Comparison of ENCODE assay signal across 12 cellular contexts in the genomic region with DNA sequence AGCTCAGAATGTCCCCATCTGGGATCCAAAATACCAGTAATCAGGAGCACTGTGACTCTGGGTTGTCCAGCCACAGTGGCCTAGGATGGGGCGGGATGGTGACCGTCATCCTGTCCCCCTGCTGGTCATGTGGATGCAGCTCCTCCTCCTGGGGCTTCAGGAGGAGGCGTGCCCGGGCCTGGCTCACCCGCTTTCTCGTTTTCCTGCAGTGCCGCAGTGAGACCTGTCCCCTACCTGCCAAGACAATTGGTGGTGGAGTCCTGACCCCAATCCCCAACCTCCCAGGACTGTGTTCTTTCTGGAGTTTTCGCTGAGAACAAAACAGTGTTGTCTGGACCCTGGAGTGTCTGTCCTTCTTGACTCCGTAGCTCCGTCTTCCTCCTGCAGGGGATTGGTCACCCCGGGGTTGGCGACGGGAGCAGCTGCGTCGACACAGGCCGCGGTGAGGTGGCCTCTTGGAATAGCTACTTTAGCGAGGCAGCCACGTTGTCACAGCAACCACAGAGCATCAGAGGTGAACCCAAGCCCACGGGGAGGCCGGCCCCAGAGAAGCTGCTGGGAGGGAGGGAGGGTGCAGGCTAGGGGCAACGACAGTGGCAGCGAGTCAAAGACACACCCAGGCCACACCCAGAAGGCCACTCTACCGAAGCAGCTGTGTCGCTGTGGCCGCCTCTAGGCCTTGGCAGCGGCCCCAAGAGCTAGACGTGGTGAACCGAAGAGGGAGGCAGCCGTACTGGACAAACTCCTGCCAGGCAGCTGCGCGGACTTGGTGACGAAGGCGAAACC. TPM values are rescaled to one million over a fixed set of nuclear protein-coding genes. Genes with fewer than 3 reads are reported as not detected.
A peak's percentile ranks its signal among the peaks of the same experiment; 100 is the strongest.
DNase-seq lines count a peak whose midpoint lies in the region; ATAC-seq, FAIRE-seq and TF ChIP-seq lines count a peak whose summit lies in the region.
"Had no signal": no experiment of that assay in that cellular context is flagged by ENCODE, and none has a peak within 500 bp of the region (broad histone marks: within the 10 kb centered on the region; RNA-seq: fewer than 3 reads in every experiment).

No MANE protein-coding gene starts in this region.

- POLR2A ChIA-PET in IMR-90 (lab: Charles Lee; ENCODE audit: unreplicated experiment) = no interaction called here
- POLR2A ChIA-PET in activated CD8-positive, alpha-beta T cell treated with anti-CD3 and anti-CD28 coated beads for 36 hours (lab: Charles Lee) = interaction anchor here (0.9 kb wide), 1 partner anchor 14 kb away, joined by 3 read pairs; no protein-coding TSS in a partner anchor
- POLR2A ChIA-PET in CD8-positive, alpha-beta memory T cell (lab: Charles Lee) = no interaction called here

- no peak overlapping the region for H2AFZ ChIP-seq in IMR-90 (replicated peaks; ENCODE audit: low read length, poor library complexity)
- peak overlapping the region; percentile 60 for H2AFZ ChIP-seq in astrocyte (ENCODE audit: low read depth, low read length)

- no peak overlapping the region for H3K23ac ChIP-seq in IMR-90 (ENCODE audit: low read depth, low read length)
- H3K23ac ChIP-seq in mesendoderm (ENCODE audit: low read length) = no peak overlapping the region

- H4K8ac ChIP-seq in IMR-90 (ENCODE audit: low read depth in 2 of 2, low read length in 2 of 2) = no peak overlapping the region
- H4K8ac ChIP-seq in mesendoderm (ENCODE audit: low read depth, low read length) = no peak overlapping the region

- ATAC-seq in IMR-90 (ENCODE audit: low read depth) (no peak), HG03159 (IDR thresholded peaks at IDR 0.05; ENCODE audit: unreplicated experiment) (no peak)
- ATAC-seq in activated CD8-positive, alpha-beta T cell treated with anti-CD3 and anti-CD28 coated beads for 36 hours = no peak
- ATAC-seq: T-helper 17 cell had no signal

- no peaks in the 10 kb centered on the region for H3K9me3 ChIP-seq in IMR-90 (ENCODE audit: control insufficient read depth, insufficient read depth, low read length)
- H3K9me3 ChIP-seq in astrocyte (ENCODE audit: insufficient read depth, low read depth, low read length) = no peaks in the 10 kb centered on the region
- H3K9me3 ChIP-seq in CD8-positive, alpha-beta memory T cell (ENCODE audit: low read length) = no peaks in the 10 kb centered on the region
- H3K9me3 ChIP-seq: right atrium auricular region had no signal

- H3K56ac ChIP-seq in IMR-90 (ENCODE audit: extremely low read depth, insufficient read depth, low read length) (no peak overlapping the region), mesendoderm (ENCODE audit: low read length) (peak overlapping the region; percentile 66)

- no peak for FAIRE-seq in astrocyte (lab: Jason Lieb, UNC)

- DNase-seq in COLO668 (lab: John Stamatoyannopoulos, UW; ENCODE audit: unreplicated experiment) (peak; percentile 74), IMR-90 (no peak), astrocyte (ENCODE audit: low read depth) (no peak), mesendoderm (peak; percentile 84), GF-D8 (lab: John Stamatoyannopoulos, UW) (no peak)
- no peak for DNase-seq in activated CD8-positive, alpha-beta T cell treated with anti-CD3 and anti-CD28 coated beads for 36 hours
- no peak for DNase-seq in CD8-positive, alpha-beta memory T cell
- DNase-seq: activated naive CD8-positive, alpha-beta T cell treated with anti-CD3 and anti-CD28 coated beads, Interleukin-2, amount 10 ng/mL, durations not matched to agents 7 days and 5 days; GOT3; T-helper 17 cell had no signal

- H3K4me1 Mint-ChIP-seq in astrocyte (ENCODE audit: low read depth, unreplicated experiment) = no peaks in the 10 kb centered on the region
- peaks cover 3% of the 10 kb centered on the region for H3K4me1 Mint-ChIP-seq in activated CD8-positive, alpha-beta T cell treated with anti-CD3 and anti-CD28 coated beads for 36 hours (ENCODE audit: low read depth)
- peaks cover 0 to under 1% (median 0%) of the 10 kb centered on the region in 3 donors for H3K4me1 Mint-ChIP-seq in CD8-positive, alpha-beta memory T cell

- no peaks in the 10 kb centered on the region for H3K4me1 ChIP-seq in IMR-90 (ENCODE audit: control insufficient read depth, insufficient read depth, low read length)
- no peaks in the 10 kb centered on the region for H3K4me1 ChIP-seq in astrocyte (ENCODE audit: insufficient read depth, low read length)
- H3K4me1 ChIP-seq in mesendoderm (ENCODE audit: control insufficient read depth, low read depth, low read length) = no peaks in the 10 kb centered on the region
- H3K4me1 ChIP-seq in CD8-positive, alpha-beta memory T cell (ENCODE audit: insufficient read depth, low read length) = no peaks in the 10 kb centered on the region
- H3K4me1 ChIP-seq: right atrium auricular region had no signal

- in situ Hi-C loops in IMR-90 (cut with MboI; ENCODE audit: low sequenced_read_pairs) = no loop called here

- H3K9ac ChIP-seq in IMR-90 (ENCODE audit: low read depth, low read length) (no peak overlapping the region), astrocyte (ENCODE audit: low read length) (no peak overlapping the region), mesendoderm (ENCODE audit: low read length) (peak overlapping the region; percentile 56)

- H4K91ac ChIP-seq in IMR-90 (ENCODE audit: insufficient read depth, low read depth, low read length) = no peak overlapping the region

- no peaks in the 10 kb centered on the region for H3K79me2 ChIP-seq in astrocyte (ENCODE audit: insufficient read depth, low read length)
- H3K79me2 ChIP-seq in mesendoderm (ENCODE audit: control insufficient read depth, insufficient read depth, low read length) = no peaks in the 10 kb centered on the region

- no TSS peak for BruUV-seq in IMR-90 (replicated peaks; lab: Mats Ljungman, UMichigan)

- H2AK5ac ChIP-seq in IMR-90 (ENCODE audit: low read depth, low read length) (no peak overlapping the region), mesendoderm (ENCODE audit: low read length) (no peak overlapping the region)

- H3K14ac ChIP-seq in IMR-90 (replicated peaks; ENCODE audit: low read depth, low read length) = no peak overlapping the region

- H3K4me2 ChIP-seq in IMR-90 (ENCODE audit: low read depth, low read length) = no peak overlapping the region
- H3K4me2 ChIP-seq in astrocyte (ENCODE audit: low read length) = no peak overlapping the region
- H3K4me2 ChIP-seq in mesendoderm (ENCODE audit: low read length) = peak overlapping the region; percentile 30

- CTCF ChIA-PET in IMR-90 (lab: Yijun Ruan, JAX) = no interaction called here
- CTCF ChIA-PET in activated CD8-positive, alpha-beta T cell treated with anti-CD3 and anti-CD28 coated beads for 36 hours (lab: Charles Lee) = interaction anchor here (1.5 to 1.6 kb wide), 2 partner anchors 13 to 109 kb away, joined by 7 to 8 read pairs; no protein-coding TSS in a partner anchor
- CTCF ChIA-PET in CD8-positive, alpha-beta memory T cell (lab: Charles Lee) = interaction anchor here (1.9 kb wide), 1 partner anchor 109 kb away, joined by 5 read pairs; no protein-coding TSS in a partner anchor

- no peaks in the 10 kb centered on the region for H3K36me3 Mint-ChIP-seq in astrocyte (ENCODE audit: low read depth, unreplicated experiment)
- H3K36me3 Mint-ChIP-seq in activated CD8-positive, alpha-beta T cell treated with anti-CD3 and anti-CD28 coated beads for 36 hours (ENCODE audit: low read depth) = no peaks in the 10 kb centered on the region
- H3K36me3 Mint-ChIP-seq in CD8-positive, alpha-beta memory T cell = peaks cover 0 to 1% (median 0%) of the 10 kb centered on the region in 3 donors
- H3K36me3 Mint-ChIP-seq: activated naive CD8-positive, alpha-beta T cell treated with anti-CD3 and anti-CD28 coated beads, Interleukin-2, amount 10 ng/mL, durations not matched to agents 7 days and 5 days had no signal

- H4K5ac ChIP-seq in IMR-90 (ENCODE audit: low read depth, low read length) (no peak overlapping the region), mesendoderm (ENCODE audit: low read length) (no peak overlapping the region)

- no peak overlapping the region for H3K27ac Mint-ChIP-seq in astrocyte (ENCODE audit: unreplicated experiment)
- no peak overlapping the region for H3K27ac Mint-ChIP-seq in activated CD8-positive, alpha-beta T cell treated with anti-CD3 and anti-CD28 coated beads for 36 hours
- H3K27ac Mint-ChIP-seq in CD8-positive, alpha-beta memory T cell = no peak overlapping the region
- H3K27ac Mint-ChIP-seq: activated naive CD8-positive, alpha-beta T cell treated with anti-CD3 and anti-CD28 coated beads, Interleukin-2, amount 10 ng/mL, durations not matched to agents 7 days and 5 days; T-helper 17 cell had no signal

- peaks cover 2% of the 10 kb centered on the region; the same call in 1 of the 2 replicates for H3K27me3 ChIP-seq in IMR-90 (ENCODE audit: control insufficient read depth, insufficient read depth, low read length)
- H3K27me3 ChIP-seq in astrocyte (ENCODE audit: insufficient read depth, low read length) = no peaks in the 10 kb centered on the region
- H3K27me3 ChIP-seq in mesendoderm (ENCODE audit: insufficient read depth, low read length, poor library complexity) = no peaks in the 10 kb centered on the region
- no peaks in the 10 kb centered on the region for H3K27me3 ChIP-seq in CD8-positive, alpha-beta memory T cell (ENCODE audit: insufficient read depth, low read length, poor library complexity, severe bottlenecking)
- H3K27me3 ChIP-seq: right atrium auricular region had no signal

- H3K79me1 ChIP-seq in IMR-90 (ENCODE audit: low read depth in 1 of 2, low read length in 2 of 2) = no peaks in the 10 kb centered on the region
- no peaks in the 10 kb centered on the region for H3K79me1 ChIP-seq in mesendoderm (ENCODE audit: low read length)

- 27% methylated on average over 6 of the region's 34 CpGs; no CpG with 5 or more reads in 1 of the 2 experiments for WGBS in IMR-90 (ENCODE audit: extremely low coverage in 2 of 2, insufficient read length in 1 of 2), 2 experiments
- WGBS in mesendoderm (ENCODE audit: extremely low coverage, insufficient coverage, low lambda C conversion rate) = no CpG with 5 or more reads among the region's 34 CpGs

- H3K4me3 ChIP-seq in IMR-90 (ENCODE audit: insufficient read depth, low read depth, low read length) (no peak overlapping the region), astrocyte (ENCODE audit: insufficient read depth, low read depth, low read length) (no peak overlapping the region), mesendoderm (ENCODE audit: low read length) (no peak overlapping the region)
- H3K4me3 ChIP-seq in CD8-positive, alpha-beta memory T cell (ENCODE audit: low read length) = no peak overlapping the region
- H3K4me3 ChIP-seq: right atrium auricular region had no signal

- H2BK120ac ChIP-seq in IMR-90 (ENCODE audit: low read depth, low read length) (no peak overlapping the region), mesendoderm (ENCODE audit: low read depth, low read length) (no peak overlapping the region)

- H4K20me1 ChIP-seq in IMR-90 (ENCODE audit: insufficient read depth, low read length) (no peaks in the 10 kb centered on the region), astrocyte (ENCODE audit: insufficient read depth, low read length) (no peaks in the 10 kb centered on the region)

- dilution Hi-C loops in IMR-90 (cut with HindIII; ENCODE audit: low sequenced_read_pairs, unreplicated experiment) = no loop called here

- no peak for TF ChIP-seq RAD21 in IMR-90 (IDR thresholded peaks at IDR 0.05; ENCODE audit: low read length)

- H3K18ac ChIP-seq in IMR-90 (ENCODE audit: low read depth, low read length) (no peak overlapping the region), mesendoderm (ENCODE audit: low read length) (no peak overlapping the region)

- peaks cover 22% of the 10 kb centered on the region for H3K9me3 Mint-ChIP-seq in astrocyte (ENCODE audit: unreplicated experiment)
- no peaks in the 10 kb centered on the region for H3K9me3 Mint-ChIP-seq in activated CD8-positive, alpha-beta T cell treated with anti-CD3 and anti-CD28 coated beads for 36 hours
- no peaks in the 10 kb centered on the region for H3K9me3 Mint-ChIP-seq in CD8-positive, alpha-beta memory T cell
- H3K9me3 Mint-ChIP-seq: activated naive CD8-positive, alpha-beta T cell treated with anti-CD3 and anti-CD28 coated beads, Interleukin-2, amount 10 ng/mL, durations not matched to agents 7 days and 5 days had no signal

- H3K4me3 Mint-ChIP-seq in astrocyte (ENCODE audit: unreplicated experiment) = no peak overlapping the region
- no peak overlapping the region for H3K4me3 Mint-ChIP-seq in activated CD8-positive, alpha-beta T cell treated with anti-CD3 and anti-CD28 coated beads for 36 hours
- H3K4me3 Mint-ChIP-seq in CD8-positive, alpha-beta memory T cell = no peak overlapping the region
- H3K4me3 Mint-ChIP-seq: activated naive CD8-positive, alpha-beta T cell treated with anti-CD3 and anti-CD28 coated beads, Interleukin-2, amount 10 ng/mL, durations not matched to agents 7 days and 5 days; T-helper 17 cell had no signal

- H3K4ac ChIP-seq in IMR-90 (ENCODE audit: low read depth, low read length) (no peak overlapping the region), mesendoderm (ENCODE audit: low read depth, low read length) (no peak overlapping the region)

- H2BK15ac ChIP-seq in IMR-90 (ENCODE audit: low read depth, low read length) (no peak overlapping the region), mesendoderm (replicated peaks; ENCODE audit: low read depth) (no peak overlapping the region)

- no peaks in the 10 kb centered on the region for H3K9me1 ChIP-seq in IMR-90 (ENCODE audit: insufficient read depth, low read length)

- intact Hi-C loops in IMR-90 (cut with micrococcal nuclease) = no loop called here
- intact Hi-C loops in activated CD8-positive, alpha-beta T cell treated with anti-CD3 and anti-CD28 coated beads for 36 hours (cut with micrococcal nuclease) = no loop called here

- TF ChIP-seq CTCF in IMR-90 (conservative IDR thresholded peaks at IDR 0.05; ENCODE audit: low read depth, low read length) (0 out of 2 replicates have a peak, but pooled peaks have one; percentile 13), astrocyte (IDR thresholded peaks at IDR 0.05; ENCODE audit: insufficient read depth, low read depth, low read length) (no peak)
- no peak for TF ChIP-seq CTCF in activated CD8-positive, alpha-beta T cell treated with anti-CD3 and anti-CD28 coated beads for 36 hours (IDR thresholded peaks at IDR 0.05)

- no peaks in the 10 kb centered on the region for H3K27me3 Mint-ChIP-seq in astrocyte (ENCODE audit: low read depth, unreplicated experiment)
- H3K27me3 Mint-ChIP-seq in activated CD8-positive, alpha-beta T cell treated with anti-CD3 and anti-CD28 coated beads for 36 hours = peaks cover 8% of the 10 kb centered on the region
- peaks cover 6 to 21% of the 10 kb centered on the region in 2 donors for H3K27me3 Mint-ChIP-seq in CD8-positive, alpha-beta memory T cell

- H3K27ac ChIP-seq in IMR-90 (ENCODE audit: insufficient read depth, low read length) (no peak overlapping the region), astrocyte (ENCODE audit: low read depth, low read length) (no peak overlapping the region), mesendoderm (ENCODE audit: low read depth, low read length) (no peak overlapping the region)
- H3K27ac ChIP-seq in CD8-positive, alpha-beta memory T cell (ENCODE audit: low read depth, low read length) = no peak overlapping the region
- H3K27ac ChIP-seq: right atrium auricular region had no signal

- H2BK5ac ChIP-seq in IMR-90 (ENCODE audit: low read depth, low read length, poor library complexity, severe bottlenecking) (no peak overlapping the region), mesendoderm (ENCODE audit: low read length) (no peak overlapping the region)

- no peak overlapping the region for H2BK20ac ChIP-seq in IMR-90 (ENCODE audit: low read depth, low read length)

- no peak overlapping the region for H2AK9ac ChIP-seq in IMR-90 (replicated peaks; ENCODE audit: low read depth, low read length, poor library complexity)

- TF ChIP-seq POLR2A in IMR-90 (IDR thresholded peaks at IDR 0.05; ENCODE audit: low read depth, low read length) = no peak

- H3K36me3 ChIP-seq in IMR-90 (ENCODE audit: control insufficient read depth, insufficient read depth, low read length) = no peaks in the 10 kb centered on the region
- H3K36me3 ChIP-seq in astrocyte (ENCODE audit: insufficient read depth, low read length) = no peaks in the 10 kb centered on the region
- H3K36me3 ChIP-seq in mesendoderm (ENCODE audit: control insufficient read depth, insufficient read depth, low read length) = no peaks in the 10 kb centered on the region
- H3K36me3 ChIP-seq in CD8-positive, alpha-beta memory T cell (ENCODE audit: insufficient read depth, low read length) = no peaks in the 10 kb centered on the region
- H3K36me3 ChIP-seq: right atrium auricular region had no signal

RNA-seq across cellular contexts. Expression of gene EMC10, which starts 10.1 kb away (rescaled TPM):
- 11.3 and 12.2 TPM in 2 replicates for total RNA-seq in IMR-90 (2012; rRNA removed)
- 90.9 and 103 TPM in 2 replicates for polyA plus RNA-seq in IMR-90 (2012; rRNA removed)
- 111 and 157 TPM in 2 replicates for polyA plus RNA-seq in IMR-90 (2012; cell fraction: cytosol; rRNA removed)
- polyA plus RNA-seq in IMR-90 (2012; cell fraction: nucleus; rRNA removed; ENCODE audit: low replicate concordance) = 32.4 and 52.8 TPM in 2 replicates
- not detected in 2 replicates for total RNA-seq in astrocyte
- 61.8 TPM for polyA plus RNA-seq in mesendoderm (2013, experiment 1 of 2)
- 62.8 TPM for polyA plus RNA-seq in mesendoderm (2013, experiment 2 of 2)
- total RNA-seq in activated CD8-positive, alpha-beta T cell treated with anti-CD3 and anti-CD28 coated beads for 36 hours = 10 to 100 TPM; 28.7 to 31.2 TPM
- 10 to 100 TPM; 74.7 to 74.8 TPM for total RNA-seq in CD8-positive, alpha-beta memory T cell
- polyA plus RNA-seq in CD8-positive, alpha-beta memory T cell = 11.4 TPM

RNA-seq across cellular contexts. Expression of gene GARIN5A, which starts 10.5 kb away (rescaled TPM):
- total RNA-seq in IMR-90 (2012; rRNA removed) (0.28 TPM in 1 of 2 replicates, not detected in the other), astrocyte (not detected in 2 replicates)
- 0.49 and 0.53 TPM in 2 replicates for polyA plus RNA-seq in IMR-90 (2012; rRNA removed)
- 0.08 and 0.90 TPM in 2 replicates for polyA plus RNA-seq in IMR-90 (2012; cell fraction: cytosol; rRNA removed)
- polyA plus RNA-seq in IMR-90 (2012; cell fraction: nucleus; rRNA removed; ENCODE audit: low replicate concordance) = 0.50 and 0.85 TPM in 2 replicates
- polyA plus RNA-seq in mesendoderm (2013, experiment 1 of 2) = 5.6 TPM
- polyA plus RNA-seq in mesendoderm (2013, experiment 2 of 2) = 5.1 TPM
- total RNA-seq in activated CD8-positive, alpha-beta T cell treated with anti-CD3 and anti-CD28 coated beads for 36 hours = 1 to 10 TPM in 1 of 2 experiments, under 1 TPM in 1; 0.36 to 1.5 TPM
- under 1 TPM; 0.57 to 0.97 TPM for total RNA-seq in CD8-positive, alpha-beta memory T cell
- polyA plus RNA-seq in CD8-positive, alpha-beta memory T cell = 0.33 TPM

RNA-seq across cellular contexts. Expression of gene MYBPC2, which starts 33.5 kb away (rescaled TPM):
- not detected in 2 replicates for total RNA-seq in IMR-90 (2012; rRNA removed)
- not detected in 2 replicates for polyA plus RNA-seq in IMR-90 (2012; rRNA removed)
- 0.01 TPM in 1 of 2 replicates, not detected in the other for polyA plus RNA-seq in IMR-90 (2012; cell fraction: cytosol; rRNA removed)
- 0.01 TPM in 1 of 2 replicates, not detected in the other for polyA plus RNA-seq in IMR-90 (2012; cell fraction: nucleus; rRNA removed; ENCODE audit: low replicate concordance)
- not detected in 2 replicates for total RNA-seq in astrocyte
- polyA plus RNA-seq in mesendoderm (2013, experiment 1 of 2) = 1.5 TPM
- 1.4 TPM for polyA plus RNA-seq in mesendoderm (2013, experiment 2 of 2)
- under 1 TPM; 0.11 to 0.59 TPM for total RNA-seq in activated CD8-positive, alpha-beta T cell treated with anti-CD3 and anti-CD28 coated beads for 36 hours
- under 1 TPM; 0.07 to 0.24 TPM for total RNA-seq in CD8-positive, alpha-beta memory T cell
- polyA plus RNA-seq in CD8-positive, alpha-beta memory T cell = not detected
- total RNA-seq: right atrium auricular region had no signal

RNA-seq across cellular contexts. Expression of gene JOSD2, which starts 44.8 kb away (rescaled TPM):
- total RNA-seq in IMR-90 (2012; rRNA removed) (12.2 and 15.3 TPM in 2 replicates), astrocyte (not detected in 2 replicates)
- polyA plus RNA-seq in IMR-90 (2012; rRNA removed) = 54.1 and 68.6 TPM in 2 replicates
- polyA plus RNA-seq in IMR-90 (2012; cell fraction: cytosol; rRNA removed) = 48.6 and 171 TPM in 2 replicates
- polyA plus RNA-seq in IMR-90 (2012; cell fraction: nucleus; rRNA removed; ENCODE audit: low replicate concordance) = 32.6 and 78.6 TPM in 2 replicates
- 2.1 TPM for polyA plus RNA-seq in mesendoderm (2013, experiment 1 of 2)
- 2.2 TPM for polyA plus RNA-seq in mesendoderm (2013, experiment 2 of 2)
- 10 to 100 TPM; 21.6 to 22.6 TPM for total RNA-seq in activated CD8-positive, alpha-beta T cell treated with anti-CD3 and anti-CD28 coated beads for 36 hours
- 10 to 100 TPM; 47.4 to 50.9 TPM for total RNA-seq in CD8-positive, alpha-beta memory T cell
- 28.4 TPM for polyA plus RNA-seq in CD8-positive, alpha-beta memory T cell

RNA-seq across cellular contexts. Expression of gene SPIB, which starts 47.4 kb away (rescaled TPM):
- total RNA-seq in IMR-90 (2012; rRNA removed) = not detected in 2 replicates
- polyA plus RNA-seq in IMR-90 (2012; rRNA removed) = not detected in 2 replicates
- not detected in 2 replicates for polyA plus RNA-seq in IMR-90 (2012; cell fraction: cytosol; rRNA removed)
- not detected in 2 replicates for polyA plus RNA-seq in IMR-90 (2012; cell fraction: nucleus; rRNA removed; ENCODE audit: low replicate concordance)
- total RNA-seq in astrocyte = 0.14 TPM in 1 of 2 replicates, not detected in the other
- 8.3 TPM for polyA plus RNA-seq in mesendoderm (2013, experiment 1 of 2)
- 8.4 TPM for polyA plus RNA-seq in mesendoderm (2013, experiment 2 of 2)
- total RNA-seq in activated CD8-positive, alpha-beta T cell treated with anti-CD3 and anti-CD28 coated beads for 36 hours = 1 to 10 TPM in 1 of 2 experiments, under 1 TPM in 1; 0.68 to 1.5 TPM
- total RNA-seq in CD8-positive, alpha-beta memory T cell = 1 to 10 TPM in 1 of 2 experiments, under 1 TPM in 1; 1.00 to 2.2 TPM
- polyA plus RNA-seq in CD8-positive, alpha-beta memory T cell = 0.52 TPM
- total RNA-seq: right atrium auricular region had no signal

Comparison
In these comparisons a context has a peak if more than half of its experiments do, and no peak if none do; other contexts are left out.
1. DNase-seq: peak in COLO668 (single experiment) and mesendoderm (single experiment); none in IMR-90 (single experiment), astrocyte (single experiment), activated CD8-positive, alpha-beta T cell treated with anti-CD3 and anti-CD28 coated beads for 36 hours (single experiment), CD8-positive, alpha-beta memory T cell (0 of 5) and GF-D8 (single experiment).
2. RNA of gene EMC10, which starts 10.1 kb away (total RNA-seq): 74.7 to 74.8 TPM in CD8-positive, alpha-beta memory T cell, 28.7 to 31.2 TPM in activated CD8-positive, alpha-beta T cell treated with anti-CD3 and anti-CD28 coated beads for 36 hours and 11.3 to 12.2 TPM in IMR-90; not detected in astrocyte; every median in the first group is over 10 times any median in the second.